In the genomic region with DNA sequence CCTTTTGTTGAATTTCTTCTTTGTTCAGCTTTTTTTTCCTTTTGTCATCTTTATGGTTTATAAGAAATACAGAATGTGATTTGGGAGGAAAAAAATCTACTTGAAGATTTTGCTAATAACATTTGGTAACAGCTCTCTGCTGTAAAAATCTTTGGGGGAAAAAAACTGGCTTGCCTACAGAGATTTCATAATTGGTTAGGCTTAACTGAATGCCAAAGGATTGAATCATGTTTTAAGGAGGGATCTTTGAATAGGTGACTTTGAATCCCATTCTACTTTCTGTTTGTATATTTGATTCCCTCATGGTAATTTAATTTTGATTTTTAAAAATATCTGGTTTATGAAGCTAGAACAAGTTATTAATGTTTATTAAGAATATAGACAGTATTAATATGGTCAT, we compare ENCODE assay signal across 1 cellular context.
TF ChIP-seq lines count a peak whose summit lies in the region.

No MANE protein-coding gene starts in this region.

TF ChIP-seq in HCT116, 20 proteins besides CTCF, POLR2A, EP300 and RAD21 (continued from another document):
- TF ChIP-seq, protein P1, sequence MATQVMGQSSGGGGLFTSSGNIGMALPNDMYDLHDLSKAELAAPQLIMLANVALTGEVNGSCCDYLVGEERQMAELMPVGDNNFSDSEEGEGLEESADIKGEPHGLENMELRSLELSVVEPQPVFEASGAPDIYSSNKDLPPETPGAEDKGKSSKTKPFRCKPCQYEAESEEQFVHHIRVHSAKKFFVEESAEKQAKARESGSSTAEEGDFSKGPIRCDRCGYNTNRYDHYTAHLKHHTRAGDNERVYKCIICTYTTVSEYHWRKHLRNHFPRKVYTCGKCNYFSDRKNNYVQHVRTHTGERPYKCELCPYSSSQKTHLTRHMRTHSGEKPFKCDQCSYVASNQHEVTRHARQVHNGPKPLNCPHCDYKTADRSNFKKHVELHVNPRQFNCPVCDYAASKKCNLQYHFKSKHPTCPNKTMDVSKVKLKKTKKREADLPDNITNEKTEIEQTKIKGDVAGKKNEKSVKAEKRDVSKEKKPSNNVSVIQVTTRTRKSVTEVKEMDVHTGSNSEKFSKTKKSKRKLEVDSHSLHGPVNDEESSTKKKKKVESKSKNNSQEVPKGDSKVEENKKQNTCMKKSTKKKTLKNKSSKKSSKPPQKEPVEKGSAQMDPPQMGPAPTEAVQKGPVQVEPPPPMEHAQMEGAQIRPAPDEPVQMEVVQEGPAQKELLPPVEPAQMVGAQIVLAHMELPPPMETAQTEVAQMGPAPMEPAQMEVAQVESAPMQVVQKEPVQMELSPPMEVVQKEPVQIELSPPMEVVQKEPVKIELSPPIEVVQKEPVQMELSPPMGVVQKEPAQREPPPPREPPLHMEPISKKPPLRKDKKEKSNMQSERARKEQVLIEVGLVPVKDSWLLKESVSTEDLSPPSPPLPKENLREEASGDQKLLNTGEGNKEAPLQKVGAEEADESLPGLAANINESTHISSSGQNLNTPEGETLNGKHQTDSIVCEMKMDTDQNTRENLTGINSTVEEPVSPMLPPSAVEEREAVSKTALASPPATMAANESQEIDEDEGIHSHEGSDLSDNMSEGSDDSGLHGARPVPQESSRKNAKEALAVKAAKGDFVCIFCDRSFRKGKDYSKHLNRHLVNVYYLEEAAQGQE (IDR thresholded peaks at IDR 0.05; ENCODE audit: low read depth): no peak
- TF ChIP-seq, protein P2, sequence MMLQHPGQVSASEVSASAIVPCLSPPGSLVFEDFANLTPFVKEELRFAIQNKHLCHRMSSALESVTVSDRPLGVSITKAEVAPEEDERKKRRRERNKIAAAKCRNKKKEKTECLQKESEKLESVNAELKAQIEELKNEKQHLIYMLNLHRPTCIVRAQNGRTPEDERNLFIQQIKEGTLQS (IDR thresholded peaks at IDR 0.05): no peak
- TF ChIP-seq, protein P3, sequence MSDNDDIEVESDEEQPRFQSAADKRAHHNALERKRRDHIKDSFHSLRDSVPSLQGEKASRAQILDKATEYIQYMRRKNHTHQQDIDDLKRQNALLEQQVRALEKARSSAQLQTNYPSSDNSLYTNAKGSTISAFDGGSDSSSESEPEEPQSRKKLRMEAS (IDR thresholded peaks at IDR 0.05): no peak
- no peak for TF ChIP-seq TCF7L2 (IDR thresholded peaks at IDR 0.05; ENCODE audit: borderline replicate concordance, extremely low read depth, insufficient read depth, insufficient read length)
- TF ChIP-seq CBX3 (IDR thresholded peaks at IDR 0.05; ENCODE audit: low read depth): no peak
- TF ChIP-seq YY1 (IDR thresholded peaks at IDR 0.05; ENCODE audit: extremely low read depth, insufficient replicate concordance, low read depth, low read length): no peak
- no peak for TF ChIP-seq SRF (IDR thresholded peaks at IDR 0.05; ENCODE audit: low read depth)
- TF ChIP-seq ZNF274 (IDR thresholded peaks at IDR 0.05; ENCODE audit: low read depth, low read length): no peak
